10 cellular contexts compared by ENCODE assay signal in genomic region chr2:238066718-238067117, GRCh38. TPM values are rescaled to one million over a fixed set of nuclear protein-coding genes. Genes with fewer than 3 reads are reported as not detected.
A peak's percentile ranks its signal among the peaks of the same experiment; 100 is the strongest.
DNase-seq lines count a peak whose midpoint lies in the region; ATAC-seq, FAIRE-seq and TF ChIP-seq lines count a peak whose summit lies in the region.
"Not testable (repeated sequence)": the region's sequence is repeated elsewhere in the genome, so short reads cannot be mapped to it uniquely, and the experiment has no call there.
"Had no signal": no experiment of that assay in that cellular context is flagged by ENCODE, and none has a peak within 500 bp of the region (broad histone marks: within the 10 kb centered on the region; RNA-seq: fewer than 3 reads in every experiment).

No MANE protein-coding gene starts in this region.

- not testable (repeated sequence) for H3K9me3 ChIP-seq in HepG2 (ENCODE audit: low read length)

- H3K27ac ChIP-seq in HepG2 (ENCODE audit: extremely low read length, insufficient read depth, low read length) = not testable (repeated sequence)

- H3K27ac Mint-ChIP-seq in T-helper 1 cell treated with Interleukin-12 subunit alpha and Interleukin-12 subunit beta and Interleukin-4 antibody, amounts not matched to agents 30 μg/mL and 1 μg/mL, for 36 hours = peak overlapping the region; percentile 2
- H3K27ac Mint-ChIP-seq in activated T-helper 2 cell treated with anti-CD3 and anti-CD28 coated beads, Interferon-gamma antibody, Interleukin-2, Interleukin-4, amounts not matched to agents 10 μg/mL and 5 μg/mL and 100 μg/mL, durations not matched to agents 14 hours and 24 hours and 36 hours = peak overlapping the region; percentile 69
- H3K27ac Mint-ChIP-seq in activated naive CD8-positive, alpha-beta T cell treated with anti-CD3 and anti-CD28 coated beads for 36 hours = peak overlapping the region; percentile 80

- H3K9ac ChIP-seq in HepG2 (ENCODE audit: insufficient read depth, low read depth, low read length) = not testable (repeated sequence)

- not testable (repeated sequence) for ATAC-seq in HepG2
- peak; percentile 60 for ATAC-seq in stimulated activated naive CD8-positive, alpha-beta T cell treated with anti-CD3 and anti-CD28 coated beads, Interleukin-15, Interleukin-2, amounts not matched to agents 100 U/mL and 50 U/mL, for 24 hours

- DNase-seq in activated CD4-positive, alpha-beta T cell treated with anti-CD3 and anti-CD28 coated beads for 48 hours = peak; percentile 64
- DNase-seq in activated T-cell treated with anti-CD3 and anti-CD28 coated beads for 24 hours (ENCODE audit: low read depth) = peak; percentile 38
- not testable (repeated sequence) for DNase-seq in activated T-helper 2 cell treated with anti-CD3 and anti-CD28 coated beads, Interferon-gamma antibody, Interleukin-2, Interleukin-4, amounts not matched to agents 10 μg/mL and 5 μg/mL and 100 μg/mL, durations not matched to agents 14 hours and 24 hours and 36 hours (ENCODE audit: low spot score); HepG2 (ENCODE audit: low spot score)
- peak; percentile 50 for DNase-seq in activated naive CD8-positive, alpha-beta T cell treated with anti-CD3 and anti-CD28 coated beads for 36 hours
- DNase-seq in stimulated activated CD4-positive, alpha-beta T cell treated with anti-CD3 and anti-CD28 coated beads, Interleukin-2, amount 100 ng/mL, for 24 hours = peak; percentile 33 to 49
- DNase-seq in stimulated activated naive CD8-positive, alpha-beta T cell treated with anti-CD3 and anti-CD28 coated beads, Interleukin-15, Interleukin-2, amounts not matched to agents 100 U/mL and 50 U/mL, for 24 hours = peak; percentile 62

- peaks cover 37% of the 10 kb centered on the region for H3K4me1 ChIP-seq in HepG2 (ENCODE audit: insufficient read depth, low read length)

- not testable (repeated sequence) for TF ChIP-seq POLR2A in HepG2 (IDR thresholded peaks at IDR 0.05; ENCODE audit: insufficient read depth in 1 of 2, low read depth in 2 of 2, low read length in 2 of 2)

- FAIRE-seq in HepG2 (lab: Jason Lieb, UNC) = not testable (repeated sequence)

- 94% methylated on average over 7 of the region's 7 CpGs for WGBS in HepG2 (ENCODE audit: low lambda C conversion rate)

- peaks cover 21% of the 10 kb centered on the region for H3K79me2 ChIP-seq in HepG2 (ENCODE audit: insufficient read depth, low read length)

- peaks cover 11% of the 10 kb centered on the region for H3K9me3 Mint-ChIP-seq in T-helper 1 cell treated with Interleukin-12 subunit alpha and Interleukin-12 subunit beta and Interleukin-4 antibody, amounts not matched to agents 30 μg/mL and 1 μg/mL, for 36 hours
- H3K9me3 Mint-ChIP-seq in activated T-helper 2 cell treated with anti-CD3 and anti-CD28 coated beads, Interferon-gamma antibody, Interleukin-2, Interleukin-4, amounts not matched to agents 10 μg/mL and 5 μg/mL and 100 μg/mL, durations not matched to agents 14 hours and 24 hours and 36 hours = peaks cover 19% of the 10 kb centered on the region
- H3K9me3 Mint-ChIP-seq in activated naive CD8-positive, alpha-beta T cell treated with anti-CD3 and anti-CD28 coated beads for 36 hours = peaks cover 21% of the 10 kb centered on the region

- H3K36me3 Mint-ChIP-seq in T-helper 1 cell treated with Interleukin-12 subunit alpha and Interleukin-12 subunit beta and Interleukin-4 antibody, amounts not matched to agents 30 μg/mL and 1 μg/mL, for 36 hours (ENCODE audit: low read depth) = peaks cover 53% of the 10 kb centered on the region
- peaks cover 80% of the 10 kb centered on the region for H3K36me3 Mint-ChIP-seq in activated T-helper 2 cell treated with anti-CD3 and anti-CD28 coated beads, Interferon-gamma antibody, Interleukin-2, Interleukin-4, amounts not matched to agents 10 μg/mL and 5 μg/mL and 100 μg/mL, durations not matched to agents 14 hours and 24 hours and 36 hours (ENCODE audit: low read depth)
- peaks cover 86% of the 10 kb centered on the region for H3K36me3 Mint-ChIP-seq in activated naive CD8-positive, alpha-beta T cell treated with anti-CD3 and anti-CD28 coated beads for 36 hours

- not testable (repeated sequence) for H3K27me3 ChIP-seq in HepG2 (ENCODE audit: control insufficient read depth in 1 of 2, insufficient read depth in 2 of 2, low read length in 2 of 2)

- TF ChIP-seq EP300 in HepG2 (IDR thresholded peaks at IDR 0.05; ENCODE audit: low read depth in 2 of 2, low read length in 2 of 2); HepG2 (CRISPR knock-in tag; IDR thresholded peaks at IDR 0.05; ENCODE audit: borderline replicate concordance): not testable (repeated sequence)

- not testable (repeated sequence) for TF ChIP-seq CTCF in HepG2 (CRISPR knock-in tag; IDR thresholded peaks at IDR 0.05)

- H3K4me3 Mint-ChIP-seq in T-helper 1 cell treated with Interleukin-12 subunit alpha and Interleukin-12 subunit beta and Interleukin-4 antibody, amounts not matched to agents 30 μg/mL and 1 μg/mL, for 36 hours; activated T-helper 2 cell treated with anti-CD3 and anti-CD28 coated beads, Interferon-gamma antibody, Interleukin-2, Interleukin-4, amounts not matched to agents 10 μg/mL and 5 μg/mL and 100 μg/mL, durations not matched to agents 14 hours and 24 hours and 36 hours (ENCODE audit: low read depth): not testable (repeated sequence)
- peak overlapping the region; percentile 15 for H3K4me3 Mint-ChIP-seq in activated naive CD8-positive, alpha-beta T cell treated with anti-CD3 and anti-CD28 coated beads for 36 hours

- POLR2A ChIA-PET in HepG2 (lab: Yijun Ruan, JAX) = not testable (repeated sequence)

- H2AFZ ChIP-seq in HepG2 (ENCODE audit: low read length) = not testable (repeated sequence)

- not testable (repeated sequence) for BruUV-seq in HepG2 (replicated peaks; lab: Mats Ljungman, UMichigan)

- intact Hi-C loops in activated T-helper 2 cell treated with anti-CD3 and anti-CD28 coated beads, Interferon-gamma antibody, Interleukin-2, Interleukin-4, amounts not matched to agents 10 μg/mL and 5 μg/mL and 100 μg/mL, durations not matched to agents 14 hours and 24 hours and 36 hours (cut with micrococcal nuclease) = loop anchor here (10.0 kb wide), 1 partner anchor 632 kb away; no protein-coding TSS in a partner anchor
- intact Hi-C loops in HepG2 (cut with micrococcal nuclease; ENCODE audit: unreplicated experiment) = loop anchor here (10.0 kb wide), 1 partner anchor 378 kb away; no protein-coding TSS in a partner anchor

- TF ChIP-seq RAD21 in HepG2 (CRISPR knock-in tag; IDR thresholded peaks at IDR 0.05) = not testable (repeated sequence)

- H3K4me3 ChIP-seq in HepG2 (replicated peaks in 1 of 3; ENCODE audit: insufficient read depth in 1 of 3, low read depth in 2 of 3, low read length in 3 of 3) = not testable (repeated sequence)

- H4K20me1 ChIP-seq in HepG2 (ENCODE audit: insufficient read depth, low read length) = not testable (repeated sequence)

- CTCF ChIA-PET in HepG2 (lab: Yijun Ruan, JAX; ENCODE audit: low intra/inter-chr PET ratio, low total read pairs) = not testable (repeated sequence)

- not testable (repeated sequence) for H3K4me2 ChIP-seq in HepG2 (ENCODE audit: low read depth, low read length)

- in situ Hi-C loops in HepG2 (cut with HindIII; ENCODE audit: extremely low pct_ligation_motif_present, low pct_unique_long_range_greater_than_20kb) = not testable (repeated sequence)

- peaks cover 17 to 53% of the 10 kb centered on the region in 2 experiments for H3K36me3 ChIP-seq in HepG2 (replicated peaks in 1 of 2; ENCODE audit: control insufficient read depth in 1 of 2, insufficient read depth in 2 of 2, low read length in 2 of 2)

- H3K4me1 Mint-ChIP-seq in T-helper 1 cell treated with Interleukin-12 subunit alpha and Interleukin-12 subunit beta and Interleukin-4 antibody, amounts not matched to agents 30 μg/mL and 1 μg/mL, for 36 hours (ENCODE audit: low read depth) = peaks cover 62% of the 10 kb centered on the region
- H3K4me1 Mint-ChIP-seq in activated T-helper 2 cell treated with anti-CD3 and anti-CD28 coated beads, Interferon-gamma antibody, Interleukin-2, Interleukin-4, amounts not matched to agents 10 μg/mL and 5 μg/mL and 100 μg/mL, durations not matched to agents 14 hours and 24 hours and 36 hours (ENCODE audit: low read depth) = peaks cover 66% of the 10 kb centered on the region
- peaks cover 62% of the 10 kb centered on the region for H3K4me1 Mint-ChIP-seq in activated naive CD8-positive, alpha-beta T cell treated with anti-CD3 and anti-CD28 coated beads for 36 hours

- H3K27me3 Mint-ChIP-seq in T-helper 1 cell treated with Interleukin-12 subunit alpha and Interleukin-12 subunit beta and Interleukin-4 antibody, amounts not matched to agents 30 μg/mL and 1 μg/mL, for 36 hours (ENCODE audit: low read depth); activated T-helper 2 cell treated with anti-CD3 and anti-CD28 coated beads, Interferon-gamma antibody, Interleukin-2, Interleukin-4, amounts not matched to agents 10 μg/mL and 5 μg/mL and 100 μg/mL, durations not matched to agents 14 hours and 24 hours and 36 hours (ENCODE audit: low read depth); activated naive CD8-positive, alpha-beta T cell treated with anti-CD3 and anti-CD28 coated beads for 36 hours: not testable (repeated sequence)

RNA-seq across cellular contexts. Expression of gene SCLY, which starts 5.9 kb away (rescaled TPM):
- 98.6 and 102 TPM in 2 replicates for total RNA-seq in activated T-helper 2 cell treated with anti-CD3 and anti-CD28 coated beads, Interferon-gamma antibody, Interleukin-2, Interleukin-4, amounts not matched to agents 10 μg/mL and 5 μg/mL and 100 μg/mL, durations not matched to agents 14 hours and 24 hours and 36 hours
- total RNA-seq in activated naive CD8-positive, alpha-beta T cell treated with anti-CD3 and anti-CD28 coated beads for 36 hours = 10 to 100 TPM; 71.6 to 72.9 TPM
- total RNA-seq in HepG2 (2016; rRNA removed; fragmentation: Illumina TruSeq; extraction: Trizol) = 31.6 and 38.6 TPM in 2 replicates
- 12.3 and 14.5 TPM in 2 replicates for total RNA-seq in HepG2 (2016; cell fraction: cytosol; rRNA removed; fragmentation: Illumina TruSeq; extraction: Trizol; ENCODE audit: low read depth)
- 30.5 and 37.5 TPM in 2 replicates for total RNA-seq in HepG2 (2016; cell fraction: insoluble cytoplasmic fraction; rRNA removed; fragmentation: Illumina TruSeq; extraction: Trizol)
- total RNA-seq in HepG2 (2016; cell fraction: membrane; rRNA removed; fragmentation: Illumina TruSeq; extraction: Trizol) = 23.6 and 24.7 TPM in 2 replicates
- total RNA-seq in HepG2 (2016; cell fraction: nucleus; rRNA removed; fragmentation: Illumina TruSeq; extraction: Trizol) = 29.1 and 39.0 TPM in 2 replicates
- polyA plus RNA-seq in HepG2 (2011; rRNA removed) = 27.9 and 29.8 TPM in 2 replicates
- polyA plus RNA-seq in HepG2 (2011; cell fraction: cytosol; rRNA removed) = 17.1 and 23.0 TPM in 2 replicates
- 64.3 and 65.1 TPM in 2 replicates for polyA plus RNA-seq in HepG2 (2011; cell fraction: nucleus; rRNA removed)
- polyA plus RNA-seq in HepG2 (2012) = 22.1 and 29.8 TPM in 2 replicates
- polyA plus RNA-seq in HepG2 (2016; cell fraction: cytosol; fragmentation: Illumina TruSeq; extraction: Trizol; ENCODE audit: low read depth) = 13.7 and 14.3 TPM in 2 replicates
- 25.9 and 34.7 TPM in 2 replicates for polyA plus RNA-seq in HepG2 (2016; cell fraction: insoluble cytoplasmic fraction; fragmentation: Illumina TruSeq; extraction: Trizol; ENCODE audit: low read depth)
- 18.7 and 19.5 TPM in 2 replicates for polyA plus RNA-seq in HepG2 (2016; cell fraction: membrane; fragmentation: Illumina TruSeq; extraction: Trizol; ENCODE audit: low read depth)
- polyA plus RNA-seq in HepG2 (2016; cell fraction: nucleus; fragmentation: Illumina TruSeq; extraction: Trizol; ENCODE audit: insufficient read depth, low read depth) = 41.1 and 45.5 TPM in 2 replicates
- 43.6 and 66.5 TPM in 2 replicates for polyA minus RNA-seq in HepG2 (2011; rRNA and poly(A)+ RNA removed; ENCODE audit: low replicate concordance)
- 13.8 and 14.8 TPM in 2 replicates for polyA minus RNA-seq in HepG2 (2011; cell fraction: cytosol; rRNA and poly(A)+ RNA removed)
- 50.2 and 65.3 TPM in 2 replicates for polyA minus RNA-seq in HepG2 (2011; cell fraction: nucleus; rRNA and poly(A)+ RNA removed)

RNA-seq across cellular contexts. Expression of gene ESPNL, which starts 33.4 kb away (rescaled TPM):
- total RNA-seq in activated T-helper 2 cell treated with anti-CD3 and anti-CD28 coated beads, Interferon-gamma antibody, Interleukin-2, Interleukin-4, amounts not matched to agents 10 μg/mL and 5 μg/mL and 100 μg/mL, durations not matched to agents 14 hours and 24 hours and 36 hours = 0.07 and 0.14 TPM in 2 replicates
- total RNA-seq in activated naive CD8-positive, alpha-beta T cell treated with anti-CD3 and anti-CD28 coated beads for 36 hours = not detected
- 0.35 and 0.80 TPM in 2 replicates for total RNA-seq in HepG2 (2016; rRNA removed; fragmentation: Illumina TruSeq; extraction: Trizol)
- total RNA-seq in HepG2 (2016; cell fraction: cytosol; rRNA removed; fragmentation: Illumina TruSeq; extraction: Trizol; ENCODE audit: low read depth) = 0.09 TPM in 1 of 2 replicates, not detected in the other
- 0.51 and 1.2 TPM in 2 replicates for total RNA-seq in HepG2 (2016; cell fraction: insoluble cytoplasmic fraction; rRNA removed; fragmentation: Illumina TruSeq; extraction: Trizol)
- 0.34 and 0.38 TPM in 2 replicates for total RNA-seq in HepG2 (2016; cell fraction: membrane; rRNA removed; fragmentation: Illumina TruSeq; extraction: Trizol)
- total RNA-seq in HepG2 (2016; cell fraction: nucleus; rRNA removed; fragmentation: Illumina TruSeq; extraction: Trizol) = 0.47 and 0.62 TPM in 2 replicates
- 0.42 and 0.45 TPM in 2 replicates for polyA plus RNA-seq in HepG2 (2011; rRNA removed)
- polyA plus RNA-seq in HepG2 (2011; cell fraction: cytosol; rRNA removed) = 0.29 and 0.58 TPM in 2 replicates
- 2.1 TPM in 2 replicates for polyA plus RNA-seq in HepG2 (2011; cell fraction: nucleus; rRNA removed)
- 0.66 and 0.68 TPM in 2 replicates for polyA plus RNA-seq in HepG2 (2012)
- 0.03 and 0.12 TPM in 2 replicates for polyA plus RNA-seq in HepG2 (2016; cell fraction: cytosol; fragmentation: Illumina TruSeq; extraction: Trizol; ENCODE audit: low read depth)
- polyA plus RNA-seq in HepG2 (2016; cell fraction: insoluble cytoplasmic fraction; fragmentation: Illumina TruSeq; extraction: Trizol; ENCODE audit: low read depth) = 0.39 and 0.45 TPM in 2 replicates
- polyA plus RNA-seq in HepG2 (2016; cell fraction: membrane; fragmentation: Illumina TruSeq; extraction: Trizol; ENCODE audit: low read depth) = 0.17 and 0.19 TPM in 2 replicates
- 0.68 and 1.8 TPM in 2 replicates for polyA plus RNA-seq in HepG2 (2016; cell fraction: nucleus; fragmentation: Illumina TruSeq; extraction: Trizol; ENCODE audit: insufficient read depth, low read depth)
- 0.05 and 1.2 TPM in 2 replicates for polyA minus RNA-seq in HepG2 (2011; rRNA and poly(A)+ RNA removed; ENCODE audit: low replicate concordance)
- polyA minus RNA-seq in HepG2 (2011; cell fraction: cytosol; rRNA and poly(A)+ RNA removed) = 0.40 and 0.53 TPM in 2 replicates
- 0.39 and 0.50 TPM in 2 replicates for polyA minus RNA-seq in HepG2 (2011; cell fraction: nucleus; rRNA and poly(A)+ RNA removed)
- total RNA-seq: CD8-positive, alpha-beta T cell; H4 had no signal

Comparison
In these comparisons a context has a peak if more than half of its experiments do, and no peak if none do; other contexts are left out.
1. H3K27ac Mint-ChIP-seq: peak in every context shown above with its lines; median percentile 80 in activated naive CD8-positive, alpha-beta T cell treated with anti-CD3 and anti-CD28 coated beads for 36 hours; 69 in activated T-helper 2 cell treated with anti-CD3 and anti-CD28 coated beads, Interferon-gamma antibody, Interleukin-2, Interleukin-4, amounts not matched to agents 10 μg/mL and 5 μg/mL and 100 μg/mL, durations not matched to agents 14 hours and 24 hours and 36 hours; 2 in T-helper 1 cell treated with Interleukin-12 subunit alpha and Interleukin-12 subunit beta and Interleukin-4 antibody, amounts not matched to agents 30 μg/mL and 1 μg/mL, for 36 hours.